ENCODE assay signal across 14 cellular contexts in the genomic region with DNA sequence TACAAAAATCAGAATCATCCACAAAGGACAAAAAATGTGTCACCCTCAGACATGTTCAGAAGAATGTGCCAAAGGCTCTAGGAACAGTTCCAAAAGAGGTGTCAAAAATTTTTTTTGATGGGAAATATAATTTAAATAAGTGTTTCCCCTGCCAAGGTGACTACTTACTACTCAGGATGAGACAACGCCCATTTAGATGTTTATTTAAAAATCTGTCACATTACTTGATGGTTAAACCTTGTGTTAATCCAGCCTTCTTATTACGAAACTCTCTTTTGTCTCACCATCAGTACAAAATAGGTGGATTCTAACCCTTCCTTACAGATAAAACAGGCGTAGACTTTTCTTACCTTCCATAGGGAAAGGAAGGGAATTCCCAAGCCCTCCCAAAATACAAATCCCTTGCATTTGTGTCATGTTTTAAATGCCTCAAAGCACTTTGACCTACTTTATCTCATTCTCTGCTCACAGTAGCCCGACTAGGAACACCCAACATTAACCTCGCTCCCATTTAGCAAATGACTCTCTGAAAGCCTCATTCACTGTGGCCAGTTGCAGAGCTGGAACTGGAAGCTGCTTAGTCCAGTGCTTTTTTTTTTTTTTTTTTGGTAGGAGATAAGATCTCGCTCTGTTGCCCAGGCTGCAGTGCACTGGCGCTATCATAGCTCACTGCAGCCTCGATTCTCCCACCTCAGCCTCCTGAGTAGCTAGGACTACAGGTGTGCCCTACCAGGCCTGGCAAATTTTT. TPM values are rescaled to one million over a fixed set of nuclear protein-coding genes. Genes with fewer than 3 reads are reported as not detected.
A peak's percentile ranks its signal among the peaks of the same experiment; 100 is the strongest.
DNase-seq lines count a peak whose midpoint lies in the region; ATAC-seq and TF ChIP-seq lines count a peak whose summit lies in the region.
"Had no signal": no experiment of that assay in that cellular context is flagged by ENCODE, and none has a peak within 500 bp of the region (broad histone marks: within the 10 kb centered on the region; RNA-seq: fewer than 3 reads in every experiment).

No MANE protein-coding gene starts in this region.

- no peak for TF ChIP-seq CTCF in liver (IDR thresholded peaks at IDR 0.05; ENCODE audit: low read depth, low read length, missing input control)

- DNase-seq in NCI-H69 (lab: John Stamatoyannopoulos, UW) (peak; percentile 62), cerebellum (ENCODE audit: low spot score) (peak; percentile 39), NOMO-1 (lab: John Stamatoyannopoulos, UW; ENCODE audit: unreplicated experiment in 2 of 2) (no peak), DMS 273 treated with DMSO at 0.1 percent for 48 hours (lab: John Stamatoyannopoulos, UW) (no peak)
- DNase-seq: activated CD4-positive, alpha-beta memory T cell treated with anti-CD3 and anti-CD28 coated beads for 36 hours; activated naive CD8-positive, alpha-beta T cell treated with anti-CD3 and anti-CD28 coated beads, Interleukin-2, amount 10 ng/mL, durations not matched to agents 7 days and 5 days; DMS79 treated with DMSO at 0.1 percent for 48 hours; naive B cell; stimulated activated CD4-positive, alpha-beta T cell treated with anti-CD3 and anti-CD28 coated beads, Interleukin-1b, Interleukin-23, amount 100 ng/mL, for 48 hours had no signal

- H3K4me1 ChIP-seq in liver (ENCODE audit: control insufficient read depth in 4 of 4, insufficient read depth in 4 of 4, low read length in 3 of 4): peaks cover 0 to 10% (median 7%) of the 10 kb centered on the region in 4 donors
- peaks cover 2% of the 10 kb centered on the region for H3K4me1 ChIP-seq in thymus (ENCODE audit: control insufficient read depth, insufficient read depth, low read length)

- H3K9me3 ChIP-seq in liver (ENCODE audit: control insufficient read depth in 4 of 4, low read length in 3 of 4) (no peaks in the 10 kb centered on the region), thymus (ENCODE audit: control insufficient read depth) (no peaks in the 10 kb centered on the region)
- H3K9me3 ChIP-seq: HAP-1 had no signal

- ATAC-seq in HG03196 (IDR thresholded peaks at IDR 0.05; ENCODE audit: unreplicated experiment): no peak
- ATAC-seq in HG03469 (IDR thresholded peaks at IDR 0.05; ENCODE audit: unreplicated experiment): no peak

- H3K4me3 ChIP-seq in liver (ENCODE audit: low read depth in 1 of 3, low read length in 3 of 3) (no peak overlapping the region), thymus (ENCODE audit: low read length) (no peak overlapping the region)
- H3K4me3 ChIP-seq: HAP-1 had no signal

- H3K36me3 ChIP-seq in liver (ENCODE audit: control insufficient read depth in 4 of 4, insufficient read depth in 3 of 4, low read depth in 1 of 4, low read length in 3 of 4) (no peaks in the 10 kb centered on the region), thymus (ENCODE audit: control insufficient read depth, insufficient read depth) (no peaks in the 10 kb centered on the region)
- H3K36me3 ChIP-seq: HAP-1 had no signal

- H3K27me3 ChIP-seq in liver (ENCODE audit: control insufficient read depth in 4 of 4, insufficient read depth in 4 of 4, low read length in 3 of 4) (no peaks in the 10 kb centered on the region), thymus (ENCODE audit: control insufficient read depth, insufficient read depth) (no peaks in the 10 kb centered on the region)

- no peak overlapping the region for H3K27ac ChIP-seq in liver (ENCODE audit: low read depth in 1 of 2, low read length in 2 of 2)
- H3K27ac ChIP-seq in thymus (ENCODE audit: low read depth): peak overlapping the region; percentile 52

- WGBS in liver: 56% methylated on average over 8 of the region's 8 CpGs
- WGBS in thymus: 90% methylated on average over 8 of the region's 8 CpGs

- TF ChIP-seq RAD21 in liver (IDR thresholded peaks at IDR 0.05): peak in 1 of 2 donors; percentile 23

- H3K9ac ChIP-seq in liver (ENCODE audit: low read depth in 1 of 2, low read length in 2 of 2): no peak overlapping the region

TF ChIP-seq in liver, 16 proteins besides CTCF, POLR2A, EP300 and RAD21:
- TF ChIP-seq SP1 (IDR thresholded peaks at IDR 0.05) (peak; percentile 32), JUND (IDR thresholded peaks at IDR 0.05) (no peak)
- TF ChIP-seq, protein P1, sequence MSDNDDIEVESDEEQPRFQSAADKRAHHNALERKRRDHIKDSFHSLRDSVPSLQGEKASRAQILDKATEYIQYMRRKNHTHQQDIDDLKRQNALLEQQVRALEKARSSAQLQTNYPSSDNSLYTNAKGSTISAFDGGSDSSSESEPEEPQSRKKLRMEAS (IDR thresholded peaks at IDR 0.05): no peak

RNA-seq across cellular contexts. Expression of a gene that starts 5.8 kb away (rescaled TPM):
- total RNA-seq in cerebellum (80.9 TPM), liver (10 to 100 TPM; 26.5 to 40.5 TPM)
- polyA plus RNA-seq in liver (1 to 10 TPM; 7.6 to 8.8 TPM), thymus (43.6 TPM)

Comparison
In these comparisons a context has a peak if more than half of its experiments do, and no peak if none do; other contexts are left out.
1. DNase-seq: peak in NCI-H69 (single experiment) and cerebellum (single experiment); none in NOMO-1 (0 of 2) and DMS 273 treated with DMSO at 0.1 percent for 48 hours (single experiment).